ENCODE assay signal across 11 cellular contexts in genomic region chr1:114718661-114719423, GRCh38. TPM values are rescaled to one million over a fixed set of nuclear protein-coding genes. Genes with fewer than 3 reads are reported as not detected.
DNase-seq lines count a peak whose midpoint lies in the region; ATAC-seq and TF ChIP-seq lines count a peak whose summit lies in the region.
"Had no signal": no experiment of that assay in that cellular context is flagged by ENCODE, and none has a peak within 500 bp of the region (broad histone marks: within the 10 kb centered on the region; RNA-seq: fewer than 3 reads in every experiment).

No MANE protein-coding gene starts in this region.

- intact Hi-C loops in PC-9 (cut with micrococcal nuclease; ENCODE audit: unreplicated experiment), result no loop called here
- intact Hi-C loops in dendritic cell treated with granulocyte-macrophage colony-stimulating factor and Interleukin-4, amounts not matched to agents 40 ng/mL and 50 ng/mL, for 4 days (cut with micrococcal nuclease), result loop anchor here (5.0 kb wide), 1 partner anchor 372 kb away; no protein-coding TSS in a partner anchor

- H3K4me3 Mint-ChIP-seq in dendritic cell treated with granulocyte-macrophage colony-stimulating factor and Interleukin-4, amounts not matched to agents 40 ng/mL and 50 ng/mL, for 4 days, result no peak overlapping the region

- no TSS peak for BruUV-seq in PC-9 (replicated peaks; lab: Mats Ljungman, UMichigan)

- H3K79me2 ChIP-seq in PC-9 (ENCODE audit: low read depth), result peaks cover 28% of the 10 kb centered on the region

- H3K27me3 ChIP-seq in PC-9 (ENCODE audit: insufficient read depth, low read depth), result no peaks in the 10 kb centered on the region

- H3K4me3 ChIP-seq in PC-9, result no peak overlapping the region
- H3K4me3 ChIP-seq: lung had no signal

- POLR2A ChIA-PET in PC-9 (lab: Charles Lee; ENCODE audit: unreplicated experiment), result no interaction called here

- peaks cover 45% of the 10 kb centered on the region for H3K4me1 ChIP-seq in PC-9 (replicated peaks; ENCODE audit: insufficient read depth)

- no peak overlapping the region for H2AFZ ChIP-seq in PC-9

- H3K27ac Mint-ChIP-seq in dendritic cell treated with granulocyte-macrophage colony-stimulating factor and Interleukin-4, amounts not matched to agents 40 ng/mL and 50 ng/mL, for 4 days, result peak overlapping the region; percentile 52

- H3K9me3 ChIP-seq in PC-9 (ENCODE audit: insufficient read depth, low read depth), result no peaks in the 10 kb centered on the region

- peaks cover 78% of the 10 kb centered on the region for H3K36me3 Mint-ChIP-seq in dendritic cell treated with granulocyte-macrophage colony-stimulating factor and Interleukin-4, amounts not matched to agents 40 ng/mL and 50 ng/mL, for 4 days (ENCODE audit: low read depth)

- DNase-seq in EL (peak; percentile 49), PC-9 (peak in 1 of 2 experiments; percentile 85), renal cortical epithelial cell (ENCODE audit: low read depth) (peak; percentile 37), iPS-NIHi7 (ENCODE audit: extremely low spot score) (no peak)
- DNase-seq: NCI-H526 treated with DMSO at 0.1 percent for 48 hours had no signal

- H3K9me2 ChIP-seq in PC-9 (ENCODE audit: insufficient read depth), result no peaks in the 10 kb centered on the region

- no peak for ATAC-seq in HG02571 (IDR thresholded peaks at IDR 0.05; ENCODE audit: unreplicated experiment)
- no peak for ATAC-seq in GM21576 (IDR thresholded peaks at IDR 0.05; ENCODE audit: unreplicated experiment)
- no peak for ATAC-seq in GM19395 (IDR thresholded peaks at IDR 0.05; ENCODE audit: unreplicated experiment)

- H3K4me1 Mint-ChIP-seq in dendritic cell treated with granulocyte-macrophage colony-stimulating factor and Interleukin-4, amounts not matched to agents 40 ng/mL and 50 ng/mL, for 4 days (ENCODE audit: low read depth), result no peaks in the 10 kb centered on the region

- peaks cover 57% of the 10 kb centered on the region for H3K36me3 ChIP-seq in PC-9 (ENCODE audit: low read depth)

- CTCF ChIA-PET in PC-9 (lab: Charles Lee), result no interaction called here

- H3K4me2 ChIP-seq in PC-9, result peak overlapping the region; percentile 26

- no peak for TF ChIP-seq CTCF in PC-9 (conservative IDR thresholded peaks at IDR 0.05)

- H3K9me3 Mint-ChIP-seq in dendritic cell treated with granulocyte-macrophage colony-stimulating factor and Interleukin-4, amounts not matched to agents 40 ng/mL and 50 ng/mL, for 4 days, result no peaks in the 10 kb centered on the region

- no peaks in the 10 kb centered on the region for H3K27me3 Mint-ChIP-seq in dendritic cell treated with granulocyte-macrophage colony-stimulating factor and Interleukin-4, amounts not matched to agents 40 ng/mL and 50 ng/mL, for 4 days

- H3F3A ChIP-seq in PC-9 (ENCODE audit: insufficient read depth, low read depth), result peaks cover 58% of the 10 kb centered on the region

- peaks cover 16% of the 10 kb centered on the region for H4K20me1 ChIP-seq in PC-9 (ENCODE audit: insufficient read depth)

- H3K27ac ChIP-seq in PC-9, result peak overlapping the region; percentile 42

RNA-seq across cellular contexts. Expression of gene NRAS, which starts 2.3 kb away (rescaled TPM):
- 28.5 and 37.8 TPM in 2 replicates for total RNA-seq in PC-9 (2021)
- 81.6 and 107 TPM in 2 replicates for total RNA-seq in renal cortical epithelial cell

RNA-seq across cellular contexts. Expression of gene AMPD1, which starts 23.5 kb away (rescaled TPM):
- total RNA-seq in PC-9 (2021) (not detected in 2 replicates), renal cortical epithelial cell (not detected in 2 replicates)
- total RNA-seq: epithelial cell of proximal tubule had no signal

RNA-seq across cellular contexts. Expression of gene CSDE1, which starts 38.9 kb away (rescaled TPM):
- total RNA-seq in PC-9 (2021), result 536 and 650 TPM in 2 replicates
- 755 and 829 TPM in 2 replicates for total RNA-seq in renal cortical epithelial cell

RNA-seq across cellular contexts. Expression of gene DENND2C, which starts 49.0 kb away (rescaled TPM):
- total RNA-seq in PC-9 (2021) (0.70 and 1.1 TPM in 2 replicates), renal cortical epithelial cell (1.5 and 2.8 TPM in 2 replicates)
